17 cellular contexts compared by ENCODE assay signal in the genomic region with DNA sequence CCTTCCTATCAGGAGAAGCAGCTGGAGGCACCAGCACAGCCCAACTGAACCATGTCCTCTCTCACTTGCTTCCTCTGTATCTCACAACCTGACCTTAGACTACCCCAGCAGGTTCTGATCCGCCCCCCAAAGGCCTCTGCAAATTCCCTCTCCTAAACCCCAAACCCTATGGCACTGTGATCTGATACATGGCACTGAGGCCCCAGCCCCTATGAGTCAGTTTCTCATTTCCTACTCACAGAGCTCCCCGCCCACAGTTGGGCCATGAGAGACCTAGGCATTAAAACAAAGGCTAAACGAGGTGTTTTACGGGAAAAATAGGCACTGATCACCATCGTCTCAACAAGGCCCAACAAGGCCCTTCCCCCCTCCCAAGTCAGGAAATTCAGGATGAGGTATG. TPM values are rescaled to one million over a fixed set of nuclear protein-coding genes. Genes with fewer than 3 reads are reported as not detected.
DNase-seq lines count a peak whose midpoint lies in the region; ATAC-seq and TF ChIP-seq lines count a peak whose summit lies in the region.
"Had no signal": no experiment of that assay in that cellular context is flagged by ENCODE, and none has a peak within 500 bp of the region (broad histone marks: within the 10 kb centered on the region; RNA-seq: fewer than 3 reads in every experiment).

No MANE protein-coding gene starts in this region.

- H4K20me1 ChIP-seq in hepatocyte (ENCODE audit: insufficient read depth, poor library complexity, severe bottlenecking) = no peaks in the 10 kb centered on the region

- peaks cover 4% of the 10 kb centered on the region for H3K36me3 ChIP-seq in CD8-positive, alpha-beta T cell (ENCODE audit: insufficient read depth, low read length)
- H3K36me3 ChIP-seq in neuronal stem cell (replicated peaks in 1 of 2; ENCODE audit: control insufficient read depth in 2 of 2, insufficient read depth in 2 of 2, low read length in 2 of 2) (peaks cover 0 to 3% of the 10 kb centered on the region in 2 donors), hepatocyte (replicated peaks; ENCODE audit: insufficient read depth, low read depth) (no peaks in the 10 kb centered on the region)
- H3K36me3 ChIP-seq: cardiac muscle cell had no signal

- H2BK15ac ChIP-seq in neuronal stem cell (ENCODE audit: low read length) = no peak overlapping the region

- H3K4ac ChIP-seq in neuronal stem cell (ENCODE audit: low read length) = no peak overlapping the region

- peaks cover 43% of the 10 kb centered on the region for H3K36me3 Mint-ChIP-seq in CD8-positive, alpha-beta T cell
- H3K36me3 Mint-ChIP-seq in activated naive CD4-positive, alpha-beta T cell treated with anti-CD3 and anti-CD28 coated beads, Interleukin-2, amount 10 ng/mL, durations not matched to agents 7 days and 5 days = peaks cover 26% of the 10 kb centered on the region
- H3K36me3 Mint-ChIP-seq in osteocyte (ENCODE audit: unreplicated experiment) = peaks cover 1% of the 10 kb centered on the region

- no peaks in the 10 kb centered on the region for H3K27me3 ChIP-seq in CD8-positive, alpha-beta T cell (ENCODE audit: insufficient read depth, low read length)
- H3K27me3 ChIP-seq in neuronal stem cell (ENCODE audit: control insufficient read depth in 3 of 3, insufficient read depth in 3 of 3, low read depth in 1 of 3, low read length in 3 of 3) (no peaks in the 10 kb centered on the region), hepatocyte (no peaks in the 10 kb centered on the region)
- H3K27me3 ChIP-seq: cardiac muscle cell had no signal

- no peak for ATAC-seq in CD8-positive, alpha-beta T cell

- H2AFZ ChIP-seq in neuronal stem cell (ENCODE audit: low read length) = no peak overlapping the region
- H2AFZ ChIP-seq in hepatocyte = no peak overlapping the region

- no peak overlapping the region for H2BK120ac ChIP-seq in neuronal stem cell (ENCODE audit: low read depth, low read length)

- TF ChIP-seq CTCF in CD8-positive, alpha-beta T cell (IDR thresholded peaks at IDR 0.05) = no peak
- no peak for TF ChIP-seq CTCF in NB4 (IDR thresholded peaks at IDR 0.05; ENCODE audit: low read depth, low read length)
- no peak for TF ChIP-seq CTCF in osteocyte (IDR thresholded peaks at IDR 0.05)
- no peak for TF ChIP-seq CTCF in hepatocyte (IDR thresholded peaks at IDR 0.05; ENCODE audit: poor library complexity)

- no peak overlapping the region for H3K18ac ChIP-seq in neuronal stem cell (ENCODE audit: low read length)

- H3K79me2 ChIP-seq in hepatocyte = no peaks in the 10 kb centered on the region

- no peak overlapping the region for H2BK12ac ChIP-seq in neuronal stem cell (ENCODE audit: low read length)

- no peak overlapping the region for H4K91ac ChIP-seq in neuronal stem cell (ENCODE audit: low read depth, low read length, poor library complexity)

- H3K9me3 Mint-ChIP-seq in CD8-positive, alpha-beta T cell = no peaks in the 10 kb centered on the region
- H3K9me3 Mint-ChIP-seq in activated naive CD4-positive, alpha-beta T cell treated with anti-CD3 and anti-CD28 coated beads, Interleukin-2, amount 10 ng/mL, durations not matched to agents 7 days and 5 days = no peaks in the 10 kb centered on the region
- H3K9me3 Mint-ChIP-seq in osteocyte (ENCODE audit: unreplicated experiment) = no peaks in the 10 kb centered on the region
- H3K9me3 Mint-ChIP-seq: IgD-negative memory B cell had no signal

- H4K8ac ChIP-seq in neuronal stem cell (ENCODE audit: low read depth, low read length) = no peak overlapping the region

- H3K14ac ChIP-seq in neuronal stem cell (ENCODE audit: low read length) = no peak overlapping the region

- H3K4me1 Mint-ChIP-seq in CD8-positive, alpha-beta T cell (ENCODE audit: low read depth) = peaks cover 26% of the 10 kb centered on the region
- peaks cover 22% of the 10 kb centered on the region for H3K4me1 Mint-ChIP-seq in activated naive CD4-positive, alpha-beta T cell treated with anti-CD3 and anti-CD28 coated beads, Interleukin-2, amount 10 ng/mL, durations not matched to agents 7 days and 5 days
- H3K4me1 Mint-ChIP-seq in osteocyte (ENCODE audit: unreplicated experiment) = no peaks in the 10 kb centered on the region

- H3K4me3 ChIP-seq in CD8-positive, alpha-beta T cell (ENCODE audit: low read depth, low read length) = no peak overlapping the region
- no peak overlapping the region for H3K4me3 ChIP-seq in NB4 (ENCODE audit: low read depth, low read length)
- H3K4me3 ChIP-seq in neuronal stem cell (ENCODE audit: low read length in 2 of 2) = no peak overlapping the region
- H3K4me3 ChIP-seq in hepatocyte = no peak overlapping the region
- H3K4me3 ChIP-seq: cardiac muscle cell, heart left ventricle had no signal

- intact Hi-C loops in CD8-positive, alpha-beta T cell (cut with DNase I, micrococcal nuclease) = loop anchor here (5.0 kb wide), 1 partner anchor 42 kb away; no protein-coding TSS in a partner anchor

- H2AK5ac ChIP-seq in neuronal stem cell (ENCODE audit: low read depth, low read length) = no peak overlapping the region

- WGBS in neuronal stem cell (ENCODE audit: extremely low coverage in 2 of 2, insufficient read length in 2 of 2, insufficient replicate concordance in 1 of 2), 2 donors = no CpG with 5 or more reads among the region's 5 CpGs
- WGBS in hepatocyte (ENCODE audit: low lambda C conversion rate, missing lambda C conversion rate) = 72% methylated on average over 5 of the region's 5 CpGs

- POLR2A ChIA-PET in CD8-positive, alpha-beta T cell (lab: Charles Lee) = interaction anchor here (1.4 to 2.2 kb wide), 3 partner anchors 8 to 18 kb away, joined by 6 to 9 read pairs (median 6); no protein-coding TSS in a partner anchor

- H3K4me3 Mint-ChIP-seq in CD8-positive, alpha-beta T cell = no peak overlapping the region
- peak overlapping the region; percentile 24 for H3K4me3 Mint-ChIP-seq in activated naive CD4-positive, alpha-beta T cell treated with anti-CD3 and anti-CD28 coated beads, Interleukin-2, amount 10 ng/mL, durations not matched to agents 7 days and 5 days
- no peak overlapping the region for H3K4me3 Mint-ChIP-seq in osteocyte (ENCODE audit: unreplicated experiment)
- H3K4me3 Mint-ChIP-seq: IgD-negative memory B cell had no signal

- H3K4me2 ChIP-seq in neuronal stem cell (ENCODE audit: insufficient read depth, low read length, poor library complexity, severe bottlenecking) (no peak overlapping the region), hepatocyte (no peak overlapping the region)

- no peak for TF ChIP-seq POLR2A in NB4 (IDR thresholded peaks at IDR 0.05; ENCODE audit: extremely low read depth, insufficient read length)

- H3K27ac ChIP-seq in CD8-positive, alpha-beta T cell (ENCODE audit: low read depth, low read length) = no peak overlapping the region
- H3K27ac ChIP-seq in neuronal stem cell (replicated peaks; ENCODE audit: low read length) (no peak overlapping the region), hepatocyte (no peak overlapping the region)
- H3K27ac ChIP-seq: cardiac muscle cell, heart left ventricle had no signal

- H3K4me1 ChIP-seq in CD8-positive, alpha-beta T cell (ENCODE audit: insufficient read depth, low read length) = peaks cover 5% of the 10 kb centered on the region
- H3K4me1 ChIP-seq in neuronal stem cell (ENCODE audit: control insufficient read depth in 2 of 2, insufficient read depth in 1 of 2, low read depth in 1 of 2, low read length in 2 of 2) (peaks cover 3 to 5% of the 10 kb centered on the region in 2 donors), hepatocyte (ENCODE audit: insufficient read depth) (no peaks in the 10 kb centered on the region)
- H3K4me1 ChIP-seq: heart left ventricle had no signal

- no peaks in the 10 kb centered on the region for H3K9me3 ChIP-seq in CD8-positive, alpha-beta T cell (ENCODE audit: low read length)
- H3K9me3 ChIP-seq in neuronal stem cell (replicated peaks in 1 of 2; ENCODE audit: control insufficient read depth in 2 of 2, insufficient read depth in 1 of 2, low read depth in 1 of 2, low read length in 2 of 2) = no peaks in the 10 kb centered on the region
- H3K9me3 ChIP-seq in hepatocyte (ENCODE audit: low read depth) = no peaks in the 10 kb centered on the region
- H3K9me3 ChIP-seq: heart left ventricle had no signal

- peak overlapping the region; percentile 77 for H3K27ac Mint-ChIP-seq in CD8-positive, alpha-beta T cell
- peak overlapping the region; percentile 68 for H3K27ac Mint-ChIP-seq in activated naive CD4-positive, alpha-beta T cell treated with anti-CD3 and anti-CD28 coated beads, Interleukin-2, amount 10 ng/mL, durations not matched to agents 7 days and 5 days
- H3K27ac Mint-ChIP-seq in osteocyte (ENCODE audit: unreplicated experiment) = no peak overlapping the region

- H3K27me3 Mint-ChIP-seq in CD8-positive, alpha-beta T cell (ENCODE audit: low read depth) = no peaks in the 10 kb centered on the region
- H3K27me3 Mint-ChIP-seq in activated naive CD4-positive, alpha-beta T cell treated with anti-CD3 and anti-CD28 coated beads, Interleukin-2, amount 10 ng/mL, durations not matched to agents 7 days and 5 days = no peaks in the 10 kb centered on the region
- no peaks in the 10 kb centered on the region for H3K27me3 Mint-ChIP-seq in osteocyte (ENCODE audit: unreplicated experiment)
- H3K27me3 Mint-ChIP-seq: IgD-negative memory B cell had no signal

- DNase-seq in CD8-positive, alpha-beta T cell = no peak
- DNase-seq in NB4 (ENCODE audit: low read depth) = peak; percentile 50
- DNase-seq in activated naive CD4-positive, alpha-beta T cell treated with anti-CD3 and anti-CD28 coated beads, Interleukin-2, amount 10 ng/mL, durations not matched to agents 7 days and 5 days = no peak
- DNase-seq in osteocyte (ENCODE audit: extremely low spot score, unreplicated experiment) = peak; percentile 57
- no peak for DNase-seq in neuronal stem cell (ENCODE audit: low spot score)
- no peak for DNase-seq in NCI-H146 treated with DMSO at 0.1 percent for 48 hours (lab: John Stamatoyannopoulos, UW; ENCODE audit: unreplicated experiment)
- no peak for DNase-seq in hepatocyte (ENCODE audit: low spot score)
- no peak for DNase-seq in dedifferentiated amniotic fluid mesenchymal stem cell (ENCODE audit: extremely low spot score)
- DNase-seq: heart left ventricle, NCI-H1436 treated with DMSO at 0.1 percent for 48 hours, NCI-H524 treated with DMSO at 0.1 percent for 48 hours, RPMI8226, T-helper 9 cell had no signal

- H2BK5ac ChIP-seq in neuronal stem cell (ENCODE audit: low read length) = no peak overlapping the region

- no peaks in the 10 kb centered on the region for H3K79me1 ChIP-seq in neuronal stem cell (ENCODE audit: low read depth, low read length)

- CTCF ChIA-PET in CD8-positive, alpha-beta T cell (lab: Charles Lee) = interaction anchor here (0.6 to 1.7 kb wide), 3 partner anchors 19 to 163 kb away, joined by 3 to 4 read pairs (median 3); partner anchors contain the start of gene SASH3
- CTCF ChIA-PET in activated naive CD4-positive, alpha-beta T cell treated with anti-CD3 and anti-CD28 coated beads, Interleukin-2, amount 10 ng/mL, durations not matched to agents 7 days and 5 days (lab: Charles Lee) = interaction anchor here (1.5 to 1.7 kb wide), 2 partner anchors 15 to 43 kb away, joined by 3 to 4 read pairs; no protein-coding TSS in a partner anchor

- H3K23ac ChIP-seq in neuronal stem cell (ENCODE audit: low read depth, low read length, poor library complexity) = no peak overlapping the region

- H3K9me2 ChIP-seq in hepatocyte (replicated peaks; ENCODE audit: insufficient read depth) = no peaks in the 10 kb centered on the region

- H3K9ac ChIP-seq in neuronal stem cell (ENCODE audit: low read depth, low read length, poor library complexity) = no peak overlapping the region

RNA-seq across cellular contexts. Expression of gene SASH3, which starts 19.1 kb away (rescaled TPM):
- total RNA-seq in CD8-positive, alpha-beta T cell = 10 to 100 TPM; 76.7 to 76.8 TPM
- total RNA-seq in osteocyte (not detected in 2 replicates), hepatocyte (0.67 and 0.76 TPM in 2 replicates)
- polyA plus RNA-seq in neuronal stem cell (2013, experiment 1 of 2) = not detected
- not detected for polyA plus RNA-seq in neuronal stem cell (2013, experiment 2 of 2)
- polyA plus RNA-seq in hepatocyte = 0.31 and 0.96 TPM in 2 replicates
- total RNA-seq: cardiac muscle cell, pulmonary artery endothelial cell had no signal
- polyA plus RNA-seq: BJ had no signal

RNA-seq across cellular contexts. Expression of gene ZDHHC9, which starts 44.8 kb away (rescaled TPM):
- total RNA-seq in CD8-positive, alpha-beta T cell = 1 to 10 TPM; 2.4 to 2.6 TPM
- total RNA-seq in osteocyte = 29.3 and 32.2 TPM in 2 replicates
- 32.4 TPM for polyA plus RNA-seq in neuronal stem cell (2013, experiment 1 of 2)
- 32.7 TPM for polyA plus RNA-seq in neuronal stem cell (2013, experiment 2 of 2)
- total RNA-seq in hepatocyte = 48.6 and 49.8 TPM in 2 replicates
- polyA plus RNA-seq in hepatocyte = 48.6 and 49.9 TPM in 2 replicates

Comparison
In these comparisons a context has a peak if more than half of its experiments do, and no peak if none do; other contexts are left out.
1. DNase-seq: peak in NB4 (single experiment) and osteocyte (single experiment); none in CD8-positive, alpha-beta T cell (0 of 7), activated naive CD4-positive, alpha-beta T cell treated with anti-CD3 and anti-CD28 coated beads, Interleukin-2, amount 10 ng/mL, durations not matched to agents 7 days and 5 days (single experiment), neuronal stem cell (single experiment), NCI-H146 treated with DMSO at 0.1 percent for 48 hours (single experiment), hepatocyte (single experiment) and dedifferentiated amniotic fluid mesenchymal stem cell (single experiment).
2. RNA of gene SASH3, which starts 19.1 kb away (total RNA-seq): 76.7 to 76.8 TPM in CD8-positive, alpha-beta T cell; 0.67 to 0.76 TPM in hepatocyte and not detected in osteocyte; every median in the first group is over 10 times any median in the second.